5 cellular contexts compared by ENCODE assay signal in genomic region chr2:175326164-175326563, GRCh38.
A peak's percentile ranks its signal among the peaks of the same experiment; 100 is the strongest.
TF ChIP-seq lines count a peak whose summit lies in the region.

No MANE protein-coding gene starts in this region.

TF ChIP-seq in A549, 52 proteins besides CTCF, POLR2A, EP300 and RAD21:
- peak; percentile 85 for TF ChIP-seq MAFK (IDR thresholded peaks at IDR 0.05; ENCODE audit: partially characterized antibody)

TF ChIP-seq in HCT116, 20 proteins besides CTCF, POLR2A, EP300 and RAD21:
- TF ChIP-seq CBX3 (IDR thresholded peaks at IDR 0.05; ENCODE audit: low read depth), result peak; percentile 9; the same call in 1 of the 2 replicates

TF ChIP-seq in IMR-90, 13 proteins besides CTCF, POLR2A, EP300 and RAD21:
- peak; percentile 51 for TF ChIP-seq MAFK (IDR thresholded peaks at IDR 0.05; ENCODE audit: low read depth, low read length)

TF ChIP-seq in K562, 482 proteins besides CTCF, POLR2A, EP300 and RAD21:
- peak; percentile 66 for TF ChIP-seq MAFF (IDR thresholded peaks at IDR 0.05; ENCODE audit: low read length)
- peak; percentile 93 for TF ChIP-seq ZNF316 (IDR thresholded peaks at IDR 0.05)
- peak; percentile 89 for TF ChIP-seq C11orf30 (IDR thresholded peaks at IDR 0.05; ENCODE audit: low read depth)
- TF ChIP-seq MAFK (IDR thresholded peaks at IDR 0.05; ENCODE audit: low read length), result peak; percentile 41; the same call in 1 of the 2 replicates
- peak; percentile 86 for TF ChIP-seq MAFG (tag; conservative IDR thresholded peaks at IDR 0.05)

TF ChIP-seq in HepG2, 621 proteins besides CTCF, POLR2A, EP300 and RAD21:
- peak; percentile 68 for TF ChIP-seq MAFF (IDR thresholded peaks at IDR 0.05; ENCODE audit: low read depth, low read length)
- peak; percentile 66 to 76 for TF ChIP-seq MAFK (conservative IDR thresholded peaks at IDR 0.05 in 1 of 2, IDR thresholded peaks at IDR 0.05 in 1 of 2; ENCODE audit: low read length in 2 of 2)
